In the genomic region with DNA sequence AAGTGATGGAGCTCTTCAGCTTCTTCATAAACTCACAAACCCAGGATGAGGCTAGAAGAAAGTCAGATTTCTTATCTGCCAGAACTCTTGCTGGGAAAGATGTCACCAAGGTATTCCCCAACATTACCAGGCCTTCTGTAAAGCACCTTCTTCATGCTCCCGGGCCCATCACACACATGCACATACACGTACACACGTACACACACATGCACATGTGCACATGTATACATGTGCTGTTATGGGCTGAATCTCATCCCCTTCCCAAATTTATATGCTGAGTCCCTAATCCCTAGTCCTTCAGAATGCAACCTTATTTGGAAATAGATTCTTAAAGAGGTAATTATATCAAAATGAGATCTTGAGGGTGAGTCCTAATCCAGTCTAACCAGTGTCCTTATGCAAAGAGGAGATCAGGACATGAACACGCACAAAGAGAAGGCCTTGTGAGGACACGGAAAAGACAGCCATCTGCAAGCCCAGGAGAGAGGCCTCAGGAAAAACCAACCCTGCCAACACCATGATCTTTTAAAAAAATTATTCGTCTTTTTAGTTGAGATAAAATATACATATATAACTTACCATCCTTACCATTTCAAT, we compare ENCODE assay signal across 27 cellular contexts.
DNase-seq lines count a peak whose midpoint lies in the region; ATAC-seq, FAIRE-seq and TF ChIP-seq lines count a peak whose summit lies in the region.
"Had no signal": no experiment of that assay in that cellular context is flagged by ENCODE, and none has a peak within 500 bp of the region (broad histone marks: within the 10 kb centered on the region; RNA-seq: fewer than 3 reads in every experiment).

No MANE protein-coding gene starts in this region.

- H3K36me3 ChIP-seq in astrocyte (ENCODE audit: insufficient read depth, low read length), result no peaks in the 10 kb centered on the region
- H3K36me3 ChIP-seq in small intestine (ENCODE audit: control insufficient read depth in 2 of 2, insufficient read depth in 2 of 2, low read length in 2 of 2), result no peaks in the 10 kb centered on the region
- H3K36me3 ChIP-seq: prostate gland, stomach, upper lobe of left lung had no signal

- H3K9me3 ChIP-seq in astrocyte (ENCODE audit: insufficient read depth, low read depth, low read length), result no peaks in the 10 kb centered on the region
- no peaks in the 10 kb centered on the region for H3K9me3 ChIP-seq in small intestine (ENCODE audit: control insufficient read depth, low read depth)
- H3K9me3 ChIP-seq: prostate gland, stomach, upper lobe of left lung had no signal

- TF ChIP-seq CTCF in astrocyte (IDR thresholded peaks at IDR 0.05; ENCODE audit: insufficient read depth, low read depth, low read length), result no peak

- no peak overlapping the region for H3K9ac ChIP-seq in astrocyte (ENCODE audit: low read length)

- H4K20me1 ChIP-seq in astrocyte (ENCODE audit: insufficient read depth, low read length), result no peaks in the 10 kb centered on the region

- H3K4me3 ChIP-seq in astrocyte (ENCODE audit: insufficient read depth, low read depth, low read length), result no peak overlapping the region
- H3K4me3 ChIP-seq in small intestine (ENCODE audit: low read depth in 1 of 2, low read length in 2 of 2), result no peak overlapping the region
- H3K4me3 ChIP-seq: prostate gland, stomach, upper lobe of left lung had no signal

- no peaks in the 10 kb centered on the region for H3K79me2 ChIP-seq in astrocyte (ENCODE audit: insufficient read depth, low read length)

- WGBS in small intestine, 3 donors, result 92 to 95% (median 92%) methylated on average over 6 of the region's 6 CpGs

- H3K27me3 ChIP-seq in astrocyte (ENCODE audit: insufficient read depth, low read length) (no peaks in the 10 kb centered on the region), small intestine (ENCODE audit: control insufficient read depth in 2 of 2, insufficient read depth in 2 of 2, low read length in 2 of 2) (no peaks in the 10 kb centered on the region)
- H3K27me3 ChIP-seq: stomach, upper lobe of left lung had no signal

- no peak overlapping the region for H3K4me3 Mint-ChIP-seq in astrocyte (ENCODE audit: unreplicated experiment)
- H3K4me3 Mint-ChIP-seq in memory B cell, result no peak overlapping the region
- H3K4me3 Mint-ChIP-seq in T-helper 2 cell treated with Interferon-gamma antibody and Interleukin-4, amounts not matched to agents 5 μg/mL and 100 μg/mL, for 36 hours, result no peak overlapping the region
- H3K4me3 Mint-ChIP-seq: activated CD8-positive, alpha-beta T cell treated with anti-CD3 and anti-CD28 coated beads for 36 hours; activated naive CD4-positive, alpha-beta T cell treated with anti-CD3 and anti-CD28 coated beads, Interleukin-2, amount 10 ng/mL, durations not matched to agents 7 days and 5 days; activated T-cell treated with anti-CD3 and anti-CD28 coated beads, Interleukin-2, amount 50 U/mL, for 4 hours; nephron progenitor cell; T-helper 17 cell had no signal

- H3K9me3 Mint-ChIP-seq in astrocyte (ENCODE audit: unreplicated experiment) (no peaks in the 10 kb centered on the region), memory B cell (peaks cover 3% of the 10 kb centered on the region)
- H3K9me3 Mint-ChIP-seq in T-helper 2 cell treated with Interferon-gamma antibody and Interleukin-4, amounts not matched to agents 5 μg/mL and 100 μg/mL, for 36 hours, result no peaks in the 10 kb centered on the region
- H3K9me3 Mint-ChIP-seq: activated CD8-positive, alpha-beta T cell treated with anti-CD3 and anti-CD28 coated beads for 36 hours; activated naive CD4-positive, alpha-beta T cell treated with anti-CD3 and anti-CD28 coated beads, Interleukin-2, amount 10 ng/mL, durations not matched to agents 7 days and 5 days; activated T-cell treated with anti-CD3 and anti-CD28 coated beads, Interleukin-2, amount 50 U/mL, for 4 hours; nephron progenitor cell had no signal

- H3K4me1 Mint-ChIP-seq in astrocyte (ENCODE audit: low read depth, unreplicated experiment), result peaks cover 33% of the 10 kb centered on the region
- peaks cover 60% of the 10 kb centered on the region for H3K4me1 Mint-ChIP-seq in memory B cell
- peaks cover 16% of the 10 kb centered on the region for H3K4me1 Mint-ChIP-seq in T-helper 2 cell treated with Interferon-gamma antibody and Interleukin-4, amounts not matched to agents 5 μg/mL and 100 μg/mL, for 36 hours (ENCODE audit: low read depth)

- H3K27me3 Mint-ChIP-seq in astrocyte (ENCODE audit: low read depth, unreplicated experiment) (no peaks in the 10 kb centered on the region), memory B cell (no peaks in the 10 kb centered on the region)
- no peaks in the 10 kb centered on the region for H3K27me3 Mint-ChIP-seq in T-helper 2 cell treated with Interferon-gamma antibody and Interleukin-4, amounts not matched to agents 5 μg/mL and 100 μg/mL, for 36 hours (ENCODE audit: low read depth)
- H3K27me3 Mint-ChIP-seq: activated CD8-positive, alpha-beta T cell treated with anti-CD3 and anti-CD28 coated beads for 36 hours; activated naive CD4-positive, alpha-beta T cell treated with anti-CD3 and anti-CD28 coated beads, Interleukin-2, amount 10 ng/mL, durations not matched to agents 7 days and 5 days had no signal

- peak overlapping the region; percentile 39 for H3K27ac ChIP-seq in astrocyte (ENCODE audit: low read depth, low read length)
- H3K27ac ChIP-seq in small intestine (ENCODE audit: low read depth in 1 of 2, low read length in 1 of 2), result no peak overlapping the region
- H3K27ac ChIP-seq: prostate gland had no signal

- no peak for ATAC-seq in memory B cell (ENCODE audit: low read depth)
- ATAC-seq in GM18517 (IDR thresholded peaks at IDR 0.05; ENCODE audit: unreplicated experiment), result no peak
- ATAC-seq: activated CD8-positive, alpha-beta T cell treated with anti-CD3 and anti-CD28 coated beads for 36 hours; activated T-cell treated with anti-CD3 and anti-CD28 coated beads, Interleukin-2, amount 50 U/mL, for 4 hours; T-helper 17 cell had no signal

- DNase-seq in SIG-M5 treated with dmso at 0.1 percent for 504 hours (lab: John Stamatoyannopoulos, UW; ENCODE audit: unreplicated experiment) (peak; percentile 82), SIG-M5 (lab: John Stamatoyannopoulos, UW) (no peak), astrocyte (ENCODE audit: low read depth) (no peak), memory B cell (ENCODE audit: low spot score in 2 of 2) (no peak), small intestine (no peak), COLO829 (ENCODE audit: low spot score) (no peak)
- DNase-seq in T-helper 2 cell treated with Interferon-gamma antibody and Interleukin-4, amounts not matched to agents 5 μg/mL and 100 μg/mL, for 36 hours (ENCODE audit: low spot score), result no peak
- DNase-seq: activated CD8-positive, alpha-beta T cell treated with anti-CD3 and anti-CD28 coated beads for 36 hours; activated naive CD4-positive, alpha-beta T cell treated with anti-CD3 and anti-CD28 coated beads, Interleukin-2, amount 10 ng/mL, durations not matched to agents 7 days and 5 days; activated T-cell treated with anti-CD3 and anti-CD28 coated beads, Interleukin-2, amount 50 U/mL, for 4 hours; aorta; C1 segment of cervical spinal cord; cerebellar nuclear complex; effector CD8-positive, alpha-beta T cell; glutamatergic neuron; midbrain; NCI-H146; NCI-H2171; NCI-H526 treated with DMSO at 0.1 percent for 48 hours; nephron progenitor cell; SHP77 treated with DMSO at 0.1 percent for 48 hours; stimulated activated CD4-positive, alpha-beta T cell treated with anti-CD3 and anti-CD28 coated beads, Interleukin-4, amount 100 ng/mL, for 24 hours; stomach; T-helper 17 cell had no signal

- peak overlapping the region; percentile 14 for H3K4me2 ChIP-seq in astrocyte (ENCODE audit: low read length)

- FAIRE-seq in astrocyte (lab: Jason Lieb, UNC) (no peak), small intestine (lab: Jason Lieb, UNC) (no peak)

- H3K36me3 Mint-ChIP-seq in astrocyte (ENCODE audit: low read depth, unreplicated experiment) (peaks cover 1% of the 10 kb centered on the region), memory B cell (peaks cover 3% of the 10 kb centered on the region)
- H3K36me3 Mint-ChIP-seq in T-helper 2 cell treated with Interferon-gamma antibody and Interleukin-4, amounts not matched to agents 5 μg/mL and 100 μg/mL, for 36 hours (ENCODE audit: low read depth), result no peaks in the 10 kb centered on the region
- H3K36me3 Mint-ChIP-seq: activated naive CD4-positive, alpha-beta T cell treated with anti-CD3 and anti-CD28 coated beads, Interleukin-2, amount 10 ng/mL, durations not matched to agents 7 days and 5 days had no signal

- no peak overlapping the region for H2AFZ ChIP-seq in astrocyte (ENCODE audit: low read depth, low read length)

- H3K4me1 ChIP-seq in astrocyte (ENCODE audit: insufficient read depth, low read length) (peaks cover 14% of the 10 kb centered on the region), small intestine (ENCODE audit: control insufficient read depth in 2 of 2, insufficient read depth in 1 of 2, low read depth in 1 of 2, low read length in 1 of 2) (peaks cover 0 to 6% of the 10 kb centered on the region in 2 donors)
- H3K4me1 ChIP-seq: prostate gland had no signal

- H3K27ac Mint-ChIP-seq in astrocyte (ENCODE audit: unreplicated experiment), result peak overlapping the region; percentile 92
- H3K27ac Mint-ChIP-seq in memory B cell, result peak overlapping the region; percentile 3
- no peak overlapping the region for H3K27ac Mint-ChIP-seq in T-helper 2 cell treated with Interferon-gamma antibody and Interleukin-4, amounts not matched to agents 5 μg/mL and 100 μg/mL, for 36 hours
- H3K27ac Mint-ChIP-seq: activated CD8-positive, alpha-beta T cell treated with anti-CD3 and anti-CD28 coated beads for 36 hours; activated naive CD4-positive, alpha-beta T cell treated with anti-CD3 and anti-CD28 coated beads, Interleukin-2, amount 10 ng/mL, durations not matched to agents 7 days and 5 days; nephron progenitor cell; T-helper 17 cell had no signal
